12 cellular contexts compared by ENCODE assay signal in the genomic region with DNA sequence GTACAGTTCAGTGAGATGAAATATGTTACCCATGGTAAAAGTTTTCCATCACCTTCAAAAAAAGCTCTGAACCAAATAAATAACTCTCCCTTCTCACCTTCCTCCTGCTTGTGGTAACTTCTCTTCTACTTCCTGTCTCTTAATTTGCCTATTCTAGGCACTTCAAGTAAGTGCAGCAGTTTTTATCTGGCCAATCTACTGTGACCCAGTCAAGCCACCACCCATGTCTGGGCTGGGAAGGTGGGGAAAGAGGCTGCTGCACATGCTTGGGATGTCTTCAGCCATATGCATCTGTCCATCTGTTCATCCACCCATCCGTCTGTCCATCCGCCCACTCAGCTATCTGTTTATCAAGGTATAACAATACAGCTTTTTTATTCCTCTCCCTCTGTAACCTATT. TPM values are rescaled to one million over a fixed set of nuclear protein-coding genes. Genes with fewer than 3 reads are reported as not detected.
DNase-seq lines count a peak whose midpoint lies in the region; ATAC-seq and TF ChIP-seq lines count a peak whose summit lies in the region.
"Had no signal": no experiment of that assay in that cellular context is flagged by ENCODE, and none has a peak within 500 bp of the region (broad histone marks: within the 10 kb centered on the region; RNA-seq: fewer than 3 reads in every experiment).

No MANE protein-coding gene starts in this region.

- H3K27ac Mint-ChIP-seq in brain = peak overlapping the region in 4 of 5 experiments; percentile 3 to 69 (median 39)
- H3K27ac Mint-ChIP-seq: CD8-positive, alpha-beta T cell; T-helper 1 cell treated with Interleukin-12 subunit alpha and Interleukin-12 subunit beta and Interleukin-4 antibody, amounts not matched to agents 30 μg/mL and 1 μg/mL, for 36 hours had no signal

- peak; percentile 80 for ATAC-seq in GM19397 (IDR thresholded peaks at IDR 0.05; ENCODE audit: unreplicated experiment)
- peak; percentile 85 for ATAC-seq in HG03108 (IDR thresholded peaks at IDR 0.05; ENCODE audit: unreplicated experiment)
- ATAC-seq in HG03196 (IDR thresholded peaks at IDR 0.05; ENCODE audit: unreplicated experiment) = no peak
- ATAC-seq: CD8-positive, alpha-beta T cell had no signal

- TF ChIP-seq CTCF in brain (conservative IDR thresholded peaks at IDR 0.05) = no peak

- H3K4me3 Mint-ChIP-seq in brain = no peak overlapping the region
- H3K4me3 Mint-ChIP-seq: CD8-positive, alpha-beta T cell; T-helper 1 cell treated with Interleukin-12 subunit alpha and Interleukin-12 subunit beta and Interleukin-4 antibody, amounts not matched to agents 30 μg/mL and 1 μg/mL, for 36 hours had no signal

- H3K9me3 Mint-ChIP-seq in brain = no peaks in the 10 kb centered on the region
- H3K9me3 Mint-ChIP-seq: CD8-positive, alpha-beta T cell; T-helper 1 cell treated with Interleukin-12 subunit alpha and Interleukin-12 subunit beta and Interleukin-4 antibody, amounts not matched to agents 30 μg/mL and 1 μg/mL, for 36 hours had no signal

- peaks cover 83% of the 10 kb centered on the region for H3K4me1 Mint-ChIP-seq in brain

- H3K27me3 Mint-ChIP-seq in brain = no peaks in the 10 kb centered on the region

- H3K36me3 Mint-ChIP-seq in brain = peaks cover 78% of the 10 kb centered on the region
- H3K36me3 Mint-ChIP-seq: CD8-positive, alpha-beta T cell had no signal

- peak; percentile 77 for DNase-seq in D341Med (ENCODE audit: low spot score)
- DNase-seq in superior temporal gyrus (ENCODE audit: extremely low spot score) = no peak
- DNase-seq in NCI-H2196 (lab: John Stamatoyannopoulos, UW; ENCODE audit: unreplicated experiment) = no peak
- no peak for DNase-seq in NCI-H2081 (lab: John Stamatoyannopoulos, UW)
- DNase-seq: aorta; CD8-positive, alpha-beta T cell; right cardiac atrium had no signal

RNA-seq across cellular contexts. Expression of a gene that starts 31.6 kb away (rescaled TPM):
- 51.6 TPM for polyA plus RNA-seq in brain (ENCODE audit: insufficient read depth, low read depth, low replicate concordance)
